14 cellular contexts compared by ENCODE assay signal in genomic region chr12:108853426-108853825, GRCh38. TPM values are rescaled to one million over a fixed set of nuclear protein-coding genes. Genes with fewer than 3 reads are reported as not detected.
DNase-seq lines count a peak whose midpoint lies in the region; TF ChIP-seq lines count a peak whose summit lies in the region.
"Had no signal": no experiment of that assay in that cellular context is flagged by ENCODE, and none has a peak within 500 bp of the region (broad histone marks: within the 10 kb centered on the region; RNA-seq: fewer than 3 reads in every experiment).

No MANE protein-coding gene starts in this region.

- TF ChIP-seq CTCF in breast epithelium (IDR thresholded peaks at IDR 0.05) (no peak), mesothelial cell of epicardium (IDR thresholded peaks at IDR 0.05; ENCODE audit: unreplicated experiment) (no peak), thyroid gland (IDR thresholded peaks at IDR 0.05) (no peak)

- no peaks in the 10 kb centered on the region for H3K36me3 ChIP-seq in breast epithelium
- peaks cover 0 to 2% of the 10 kb centered on the region in 2 donors for H3K36me3 ChIP-seq in thyroid gland

- intact Hi-C loops in breast epithelium (cut with DNase I; ENCODE audit: low total_unique reads) (no loop called here), thyroid gland (cut with DNase I) (no loop called here)

- H3K4me1 ChIP-seq in breast epithelium, result peaks cover 0 to 8% of the 10 kb centered on the region in 2 donors
- peaks cover 34 to 59% of the 10 kb centered on the region in 2 donors for H3K4me1 ChIP-seq in thyroid gland

- no peaks in the 10 kb centered on the region for H3K9me3 ChIP-seq in breast epithelium
- no peaks in the 10 kb centered on the region for H3K9me3 ChIP-seq in thyroid gland

- H3K4me3 ChIP-seq in breast epithelium (no peak overlapping the region), thyroid gland (replicated peaks in 1 of 3) (no peak overlapping the region)

- TF ChIP-seq POLR2A in breast epithelium (IDR thresholded peaks at IDR 0.05), result no peak
- TF ChIP-seq POLR2A in thyroid gland (IDR thresholded peaks at IDR 0.05), result no peak

- peaks cover 33% of the 10 kb centered on the region for H3K4me1 Mint-ChIP-seq in T-helper 2 cell treated with Interferon-gamma antibody and Interleukin-4, amounts not matched to agents 5 μg/mL and 100 μg/mL, for 36 hours (ENCODE audit: low read depth)
- peaks cover 48% of the 10 kb centered on the region for H3K4me1 Mint-ChIP-seq in mesothelial cell of epicardium

- peaks cover 3% of the 10 kb centered on the region for H3K9me3 Mint-ChIP-seq in T-helper 2 cell treated with Interferon-gamma antibody and Interleukin-4, amounts not matched to agents 5 μg/mL and 100 μg/mL, for 36 hours
- H3K9me3 Mint-ChIP-seq in mesothelial cell of epicardium, result no peaks in the 10 kb centered on the region

- no peak for DNase-seq in T-helper 2 cell treated with Interferon-gamma antibody and Interleukin-4, amounts not matched to agents 5 μg/mL and 100 μg/mL, for 36 hours (ENCODE audit: low spot score)
- DNase-seq in T-helper 2 cell (no peak), breast epithelium (ENCODE audit: low spot score in 2 of 2) (no peak), mesothelial cell of epicardium (ENCODE audit: low spot score in 2 of 2, unreplicated experiment in 2 of 2) (no peak), thyroid gland (no peak), OCI-M2 (lab: John Stamatoyannopoulos, UW; ENCODE audit: unreplicated experiment) (no peak), NCI-H2196 (lab: John Stamatoyannopoulos, UW; ENCODE audit: unreplicated experiment) (no peak), cortex of kidney (lab: John Stamatoyannopoulos, UW) (no peak)
- DNase-seq: effector memory CD4-positive, alpha-beta T cell; NCI-H2171; small intestine; stimulated activated naive B cell treated with anti-CD40 and anti-IgM and Interleukin-4, amounts not matched to agents 10 μg/mL and 1 μg/mL and 100 μg/mL, for 72 hours had no signal

- H3K27me3 ChIP-seq in breast epithelium, result no peaks in the 10 kb centered on the region
- no peaks in the 10 kb centered on the region for H3K27me3 ChIP-seq in thyroid gland

- H3K36me3 Mint-ChIP-seq in T-helper 2 cell treated with Interferon-gamma antibody and Interleukin-4, amounts not matched to agents 5 μg/mL and 100 μg/mL, for 36 hours (ENCODE audit: low read depth), result peaks cover 34% of the 10 kb centered on the region
- peaks cover 23% of the 10 kb centered on the region for H3K36me3 Mint-ChIP-seq in mesothelial cell of epicardium

- 76 to 84% methylated on average over 10 of the region's 10 CpGs for WGBS in thyroid gland, 2 donors

- H3K27ac ChIP-seq in breast epithelium (peak overlapping the region; percentile 69 to 82), thyroid gland (peak overlapping the region; percentile 89 to 96 (median 93))
- H3K27ac ChIP-seq: 22Rv1 had no signal

- no peak overlapping the region for H3K4me3 Mint-ChIP-seq in T-helper 2 cell treated with Interferon-gamma antibody and Interleukin-4, amounts not matched to agents 5 μg/mL and 100 μg/mL, for 36 hours
- H3K4me3 Mint-ChIP-seq in mesothelial cell of epicardium, result no peak overlapping the region
- H3K4me3 Mint-ChIP-seq: stimulated activated naive B cell treated with anti-CD40 and anti-IgM and Interleukin-4, amounts not matched to agents 10 μg/mL and 1 μg/mL and 100 μg/mL, for 72 hours had no signal

- H3K27me3 Mint-ChIP-seq in T-helper 2 cell treated with Interferon-gamma antibody and Interleukin-4, amounts not matched to agents 5 μg/mL and 100 μg/mL, for 36 hours (ENCODE audit: low read depth), result no peaks in the 10 kb centered on the region
- no peaks in the 10 kb centered on the region for H3K27me3 Mint-ChIP-seq in mesothelial cell of epicardium (ENCODE audit: low read depth)
- H3K27me3 Mint-ChIP-seq: stimulated activated naive B cell treated with anti-CD40 and anti-IgM and Interleukin-4, amounts not matched to agents 10 μg/mL and 1 μg/mL and 100 μg/mL, for 72 hours had no signal

- peak overlapping the region; percentile 31 for H3K27ac Mint-ChIP-seq in T-helper 2 cell treated with Interferon-gamma antibody and Interleukin-4, amounts not matched to agents 5 μg/mL and 100 μg/mL, for 36 hours
- H3K27ac Mint-ChIP-seq in mesothelial cell of epicardium, result peak overlapping the region; percentile 73

RNA-seq across cellular contexts. Expression of gene SSH1, which starts 4.0 kb away (rescaled TPM):
- total RNA-seq in breast epithelium (10 to 100 TPM; 13.3 to 15.4 (median 13.8) TPM), mesothelial cell of epicardium (36.1 to 38.4 TPM (median 37.7 TPM) in 3 replicates), thyroid gland (10 to 100 TPM; 13.0 to 26.8 (median 21.7) TPM)

RNA-seq across cellular contexts. Expression of gene DAO, which starts 26.5 kb away (rescaled TPM):
- total RNA-seq in breast epithelium (not detected), mesothelial cell of epicardium (not detected in 3 replicates), thyroid gland (not detected)
- total RNA-seq: T-helper 2 cell treated with Interferon-gamma antibody and Interleukin-4, amounts not matched to agents 100 ng/mL and 5 ng/mL, for 36 hours had no signal
